Comparison of ENCODE assay signal across 16 cellular contexts in genomic region chr15:89330119-89330518, GRCh38. TPM values are rescaled to one million over a fixed set of nuclear protein-coding genes. Genes with fewer than 3 reads are reported as not detected.
DNase-seq lines count a peak whose midpoint lies in the region; ATAC-seq and TF ChIP-seq lines count a peak whose summit lies in the region.
"Had no signal": no experiment of that assay in that cellular context is flagged by ENCODE, and none has a peak within 500 bp of the region (broad histone marks: within the 10 kb centered on the region; RNA-seq: fewer than 3 reads in every experiment).

No MANE protein-coding gene starts in this region.

- no peaks in the 10 kb centered on the region for H3K9me3 ChIP-seq in upper lobe of right lung
- H3K9me3 ChIP-seq: heart right ventricle had no signal

- peak overlapping the region; percentile 86 for H3K27ac Mint-ChIP-seq in T-helper 1 cell treated with Interleukin-12 subunit alpha and Interleukin-12 subunit beta and Interleukin-4 antibody, amounts not matched to agents 30 μg/mL and 1 μg/mL, for 36 hours
- peak overlapping the region; percentile 47 for H3K27ac Mint-ChIP-seq in central memory CD8-positive, alpha-beta T cell (ENCODE audit: low read depth)

- H3K36me3 Mint-ChIP-seq in T-helper 1 cell treated with Interleukin-12 subunit alpha and Interleukin-12 subunit beta and Interleukin-4 antibody, amounts not matched to agents 30 μg/mL and 1 μg/mL, for 36 hours (ENCODE audit: low read depth) = peaks cover 65% of the 10 kb centered on the region
- peaks cover 72% of the 10 kb centered on the region for H3K36me3 Mint-ChIP-seq in central memory CD8-positive, alpha-beta T cell (ENCODE audit: insufficient read depth)

- H3K4me1 Mint-ChIP-seq in T-helper 1 cell treated with Interleukin-12 subunit alpha and Interleukin-12 subunit beta and Interleukin-4 antibody, amounts not matched to agents 30 μg/mL and 1 μg/mL, for 36 hours (ENCODE audit: low read depth) = peaks cover 51% of the 10 kb centered on the region
- peaks cover 56% of the 10 kb centered on the region for H3K4me1 Mint-ChIP-seq in central memory CD8-positive, alpha-beta T cell

- H3K27ac ChIP-seq in upper lobe of right lung = no peak overlapping the region
- H3K27ac ChIP-seq: KMS-11 had no signal

- no peak overlapping the region for H3K4me3 ChIP-seq in upper lobe of right lung
- H3K4me3 ChIP-seq: heart right ventricle had no signal

- no peak for TF ChIP-seq CTCF in upper lobe of right lung (IDR thresholded peaks at IDR 0.05)

- peak overlapping the region; percentile 53 for H3K4me3 Mint-ChIP-seq in T-helper 1 cell treated with Interleukin-12 subunit alpha and Interleukin-12 subunit beta and Interleukin-4 antibody, amounts not matched to agents 30 μg/mL and 1 μg/mL, for 36 hours
- H3K4me3 Mint-ChIP-seq in central memory CD8-positive, alpha-beta T cell = peak overlapping the region; percentile 71

- H3K36me3 ChIP-seq in upper lobe of right lung = peaks cover 83% of the 10 kb centered on the region

- intact Hi-C loops in posterior vena cava (cut with DNase I) (no loop called here), upper lobe of right lung (cut with DNase I) (no loop called here)

- peaks cover 37% of the 10 kb centered on the region for H3K4me1 ChIP-seq in upper lobe of right lung

- no peak for ATAC-seq in central memory CD8-positive, alpha-beta T cell (replicated peaks; ENCODE audit: extremely low read depth, poor library complexity, severe bottlenecking)
- no peak for ATAC-seq in upper lobe of right lung
- ATAC-seq: heart right ventricle, right cardiac atrium had no signal

- H3K9me3 Mint-ChIP-seq in T-helper 1 cell treated with Interleukin-12 subunit alpha and Interleukin-12 subunit beta and Interleukin-4 antibody, amounts not matched to agents 30 μg/mL and 1 μg/mL, for 36 hours = no peaks in the 10 kb centered on the region
- no peaks in the 10 kb centered on the region for H3K9me3 Mint-ChIP-seq in central memory CD8-positive, alpha-beta T cell
- H3K9me3 Mint-ChIP-seq: nephron had no signal

- no peak for DNase-seq in T-helper 1 cell
- DNase-seq in NCI-H69 (lab: John Stamatoyannopoulos, UW) = peak; percentile 71
- DNase-seq in central memory CD8-positive, alpha-beta T cell (ENCODE audit: low spot score in 2 of 2) = no peak
- DNase-seq in posterior vena cava (ENCODE audit: low spot score) = peak; percentile 52
- DNase-seq in NCI-H2029 treated with DMSO at 0.1 percent for 48 hours (lab: John Stamatoyannopoulos, UW) = no peak
- no peak for DNase-seq in upper lobe of right lung
- no peak for DNase-seq in HuH-7 (ENCODE audit: low spot score)
- DNase-seq: activated CD4-positive, alpha-beta T cell treated with anti-CD3 and anti-CD28 coated beads for 4 hours; Calu3; heart right ventricle; NCI-H526 treated with DMSO at 0.1 percent for 48 hours; stimulated activated CD4-positive, alpha-beta T cell treated with anti-CD3 and anti-CD28 coated beads, Interleukin-4, amount 100 ng/mL, for 24 hours had no signal

- peaks cover 5% of the 10 kb centered on the region for H3K27me3 Mint-ChIP-seq in T-helper 1 cell treated with Interleukin-12 subunit alpha and Interleukin-12 subunit beta and Interleukin-4 antibody, amounts not matched to agents 30 μg/mL and 1 μg/mL, for 36 hours (ENCODE audit: low read depth)
- peaks cover 8% of the 10 kb centered on the region for H3K27me3 Mint-ChIP-seq in central memory CD8-positive, alpha-beta T cell

- no peaks in the 10 kb centered on the region for H3K27me3 ChIP-seq in upper lobe of right lung
- H3K27me3 ChIP-seq: heart right ventricle had no signal

RNA-seq across cellular contexts. Expression of gene POLG, which starts 4.5 kb away (rescaled TPM):
- 10 to 100 TPM; 45.6 to 47.9 TPM for total RNA-seq in posterior vena cava
- 56.6 TPM for total RNA-seq in upper lobe of right lung

Comparison
In these comparisons a context has a peak if more than half of its experiments do, and no peak if none do; other contexts are left out.
1. DNase-seq: peak in NCI-H69 (single experiment) and posterior vena cava (single experiment); none in T-helper 1 cell (0 of 5), central memory CD8-positive, alpha-beta T cell (0 of 2), NCI-H2029 treated with DMSO at 0.1 percent for 48 hours (single experiment), upper lobe of right lung (single experiment) and HuH-7 (single experiment).